8 cellular contexts compared by ENCODE assay signal in genomic region chr12:123269395-123269892, GRCh38. TPM values are rescaled to one million over a fixed set of nuclear protein-coding genes. Genes with fewer than 3 reads are reported as not detected.
DNase-seq lines count a peak whose midpoint lies in the region; ATAC-seq, FAIRE-seq and TF ChIP-seq lines count a peak whose summit lies in the region.

No MANE protein-coding gene starts in this region.

- ATAC-seq in GM21390 (IDR thresholded peaks at IDR 0.05; ENCODE audit: unreplicated experiment), result no peak
- ATAC-seq in HG02981 (IDR thresholded peaks at IDR 0.05; ENCODE audit: unreplicated experiment), result no peak

- peaks cover 16% of the 10 kb centered on the region for H3K4me1 ChIP-seq in A673 (ENCODE audit: insufficient read depth, low read length, poor library complexity, severe bottlenecking)
- peaks cover 11% of the 10 kb centered on the region for H3K4me1 ChIP-seq in SJSA1 (replicated peaks)

- H3K4me3 ChIP-seq in A673 (ENCODE audit: low read depth, low read length, poor library complexity, severe bottlenecking) (peak overlapping the region; percentile 73), SJSA1 (peak overlapping the region; percentile 90), bronchial epithelial cell (ENCODE audit: low read depth, low read length) (peak overlapping the region; percentile 83), iPS-11a (ENCODE audit: low read depth, low read length) (peak overlapping the region; percentile 92)

- 0 out of 2 replicates have a peak, but pooled peaks have one; percentile 20 for TF ChIP-seq CTCF in A673 (conservative IDR thresholded peaks at IDR 0.05; ENCODE audit: low read depth, low read length)
- no peak for TF ChIP-seq CTCF in bronchial epithelial cell (IDR thresholded peaks at IDR 0.05; ENCODE audit: insufficient read depth, low read length, severe bottlenecking)

- H3K9me3 ChIP-seq in A673 (ENCODE audit: low read depth, low read length, poor library complexity, severe bottlenecking) (no peaks in the 10 kb centered on the region), SJSA1 (replicated peaks) (no peaks in the 10 kb centered on the region)

- H3K27ac ChIP-seq in A673 (ENCODE audit: low read depth, low read length, poor library complexity, severe bottlenecking) (peak overlapping the region; percentile 71), SJSA1 (no peak overlapping the region)

- POLR2A ChIA-PET in A673 (lab: Charles Lee; ENCODE audit: low non-redundant PET), result no interaction called here

- H3K27me3 ChIP-seq in A673 (replicated peaks; ENCODE audit: insufficient read depth, low read depth, low read length, poor library complexity), result no peaks in the 10 kb centered on the region
- H3K27me3 ChIP-seq in SJSA1 (replicated peaks), result no peaks in the 10 kb centered on the region
- H3K27me3 ChIP-seq in bronchial epithelial cell (ENCODE audit: control insufficient read depth, insufficient read depth, low read length), result no peaks in the 10 kb centered on the region

- DNase-seq in A673 (ENCODE audit: low spot score), result peak; percentile 76
- no peak for DNase-seq in GM12892 (ENCODE audit: insufficient read length)
- DNase-seq in SJSA1 (ENCODE audit: low read depth in 1 of 2, low spot score in 2 of 2), result peak in 1 of 2 experiments; percentile 55
- no peak for DNase-seq in bronchial epithelial cell (ENCODE audit: low read depth)
- DNase-seq in putamen (ENCODE audit: low spot score), result peak; percentile 93

- BruUV-seq in A673 (replicated peaks; lab: Mats Ljungman, UMichigan), result no TSS peak

- intact Hi-C loops in A673 (cut with micrococcal nuclease; ENCODE audit: unreplicated experiment), result no loop called here

- H3K36me3 ChIP-seq in A673 (ENCODE audit: insufficient read depth, low read length, poor library complexity, severe bottlenecking), result peaks cover 2% of the 10 kb centered on the region
- peaks cover 34% of the 10 kb centered on the region for H3K36me3 ChIP-seq in SJSA1
- peaks cover 16% of the 10 kb centered on the region for H3K36me3 ChIP-seq in bronchial epithelial cell (ENCODE audit: control insufficient read depth, insufficient read depth, low read length)

- FAIRE-seq in GM12892 (lab: Jason Lieb, UNC) (peak; percentile 75), bronchial epithelial cell (lab: Jason Lieb, UNC) (no peak)

- TF ChIP-seq POLR2A in GM12892 (IDR thresholded peaks at IDR 0.05; ENCODE audit: low read depth, low read length), result no peak

- CTCF ChIA-PET in A673 (lab: Charles Lee), result no interaction called here

RNA-seq across cellular contexts. Expression of gene CDK2AP1, which starts 2.2 kb away (rescaled TPM):
- total RNA-seq in A673 (2021) (136 and 140 TPM in 2 replicates), bronchial epithelial cell (64.2 and 76.2 TPM in 2 replicates)
- 34.1 TPM for polyA plus RNA-seq in GM12892 (2012; ENCODE audit: missing spikeins)
- total RNA-seq in SJSA1 (2014; rRNA removed; shearing (Covaris generic)), result 124 and 162 TPM in 2 replicates

RNA-seq across cellular contexts. Expression of gene MTRFR, which starts 36.2 kb away (rescaled TPM):
- total RNA-seq in A673 (2021) (21.9 and 26.3 TPM in 2 replicates), bronchial epithelial cell (15.9 and 19.2 TPM in 2 replicates)
- 18.1 TPM for polyA plus RNA-seq in GM12892 (2012; ENCODE audit: missing spikeins)
- 10.3 and 14.2 TPM in 2 replicates for total RNA-seq in SJSA1 (2014; rRNA removed; shearing (Covaris generic))

RNA-seq across cellular contexts. Expression of gene MPHOSPH9, which starts 36.5 kb away (rescaled TPM):
- total RNA-seq in A673 (2021) (80.8 and 95.7 TPM in 2 replicates), bronchial epithelial cell (11.1 and 17.6 TPM in 2 replicates)
- polyA plus RNA-seq in GM12892 (2012; ENCODE audit: missing spikeins), result 30.1 TPM
- 77.6 and 142 TPM in 2 replicates for total RNA-seq in SJSA1 (2014; rRNA removed; shearing (Covaris generic))

Comparison
In these comparisons a context has a peak if more than half of its experiments do, and no peak if none do; other contexts are left out.
1. DNase-seq: peak in A673 (single experiment) and putamen (single experiment); none in GM12892 (single experiment) and bronchial epithelial cell (single experiment).
2. Peak in every context shown above with its lines, with median percentiles within 50 percentile points of each other: H3K4me3 ChIP-seq.